Comparison of ENCODE assay signal across 11 cellular contexts in genomic region chr17:51035436-51035835, GRCh38.
DNase-seq lines count a peak whose midpoint lies in the region; ATAC-seq and TF ChIP-seq lines count a peak whose summit lies in the region.
"Had no signal": no experiment of that assay in that cellular context is flagged by ENCODE, and none has a peak within 500 bp of the region (broad histone marks: within the 10 kb centered on the region; RNA-seq: fewer than 3 reads in every experiment).

No MANE protein-coding gene starts in this region.

- peaks cover 3 to 6% of the 10 kb centered on the region in 2 experiments for H3K4me1 ChIP-seq in SK-N-SH (ENCODE audit: control insufficient read depth in 1 of 2, insufficient read depth in 2 of 2, low read depth in 1 of 2, low read length in 1 of 2)

- TF ChIP-seq CTCF in SK-N-SH (IDR thresholded peaks at IDR 0.05) (no peak), foreskin fibroblast (IDR thresholded peaks at IDR 0.05; ENCODE audit: low read depth, low read length) (no peak)
- no peak for TF ChIP-seq CTCF in activated CD8-positive, alpha-beta T cell treated with anti-CD3 and anti-CD28 coated beads for 36 hours (IDR thresholded peaks at IDR 0.05)

- H3K27me3 Mint-ChIP-seq in activated CD8-positive, alpha-beta T cell treated with anti-CD3 and anti-CD28 coated beads for 36 hours: no peaks in the 10 kb centered on the region

- peak overlapping the region; percentile 69 to 83; a peak in 3 of 4 replicates for H3K27ac ChIP-seq in SK-N-SH (ENCODE audit: low read depth in 2 of 2, low read length in 1 of 2)
- H3K27ac ChIP-seq: 22Rv1, epithelial cell of prostate had no signal

- peaks cover 14% of the 10 kb centered on the region for H3K36me3 Mint-ChIP-seq in activated CD8-positive, alpha-beta T cell treated with anti-CD3 and anti-CD28 coated beads for 36 hours (ENCODE audit: low read depth)

- H3K4me3 ChIP-seq in SK-N-SH (ENCODE audit: low read depth in 2 of 2, low read length in 1 of 2) (no peak overlapping the region), foreskin fibroblast (ENCODE audit: low read depth in 1 of 2, low read length in 2 of 2) (no peak overlapping the region)

- DNase-seq in NOMO-1 treated with DMSO at 0.1 percent for 48 hours (lab: John Stamatoyannopoulos, UW; ENCODE audit: unreplicated experiment) (peak; percentile 39), NOMO-1 treated with dmso at 0.1 percent for 144 hours (lab: John Stamatoyannopoulos, UW; ENCODE audit: unreplicated experiment) (no peak), SK-N-SH (no peak), foreskin fibroblast (peak; percentile 41 to 56), stromal cell of bone marrow (ENCODE audit: low read depth) (peak; percentile 67), NCI-H1092 (lab: John Stamatoyannopoulos, UW) (no peak)
- no peak for DNase-seq in activated CD8-positive, alpha-beta T cell treated with anti-CD3 and anti-CD28 coated beads for 36 hours
- DNase-seq: NCI-H2171 had no signal

- TF ChIP-seq RAD21 in SK-N-SH (IDR thresholded peaks at IDR 0.05; ENCODE audit: low read length): no peak

- no peaks in the 10 kb centered on the region for H3K9me3 Mint-ChIP-seq in activated CD8-positive, alpha-beta T cell treated with anti-CD3 and anti-CD28 coated beads for 36 hours

- no peak for ATAC-seq in activated CD8-positive, alpha-beta T cell treated with anti-CD3 and anti-CD28 coated beads for 36 hours
- no peak for ATAC-seq in GM19328 (IDR thresholded peaks at IDR 0.05; ENCODE audit: unreplicated experiment)

- H2AFZ ChIP-seq in SK-N-SH (ENCODE audit: low read depth): no peak overlapping the region

- H3K4me3 Mint-ChIP-seq in activated CD8-positive, alpha-beta T cell treated with anti-CD3 and anti-CD28 coated beads for 36 hours: no peak overlapping the region

- POLR2A ChIA-PET in SK-N-SH (lab: Yijun Ruan, JAX): no interaction called here
- POLR2A ChIA-PET in activated CD8-positive, alpha-beta T cell treated with anti-CD3 and anti-CD28 coated beads for 36 hours (lab: Charles Lee): interaction anchor here (0.9 kb wide), 1 partner anchor 35 kb away, joined by 3 read pairs; no protein-coding TSS in a partner anchor

- H3K9ac ChIP-seq in SK-N-SH: peak overlapping the region; percentile 23; the same call in 1 of the 2 replicates

- peaks cover 22% of the 10 kb centered on the region for H3F3A ChIP-seq in SK-N-SH (replicated peaks; ENCODE audit: insufficient read depth)

- peaks cover 33 to 52% of the 10 kb centered on the region in 2 experiments for H3K36me3 ChIP-seq in SK-N-SH (replicated peaks in 1 of 2; ENCODE audit: control insufficient read depth in 1 of 2, insufficient read depth in 2 of 2, low read length in 1 of 2)

- H3K4me1 Mint-ChIP-seq in activated CD8-positive, alpha-beta T cell treated with anti-CD3 and anti-CD28 coated beads for 36 hours (ENCODE audit: low read depth): peaks cover 25% of the 10 kb centered on the region

- H4K20me1 ChIP-seq in SK-N-SH (ENCODE audit: insufficient read depth): no peaks in the 10 kb centered on the region

- no peaks in the 10 kb centered on the region for H3K27me3 ChIP-seq in SK-N-SH (ENCODE audit: insufficient read depth)

- no peak for TF ChIP-seq EP300 in SK-N-SH (IDR thresholded peaks at IDR 0.05; ENCODE audit: borderline replicate concordance in 1 of 2, low read depth in 1 of 2, low read length in 1 of 2)

- peak overlapping the region; percentile 43; the same call in 1 of the 2 replicates for H3K4me2 ChIP-seq in SK-N-SH

- intact Hi-C loops in activated CD8-positive, alpha-beta T cell treated with anti-CD3 and anti-CD28 coated beads for 36 hours (cut with micrococcal nuclease): no loop called here

- no peaks in the 10 kb centered on the region for H3K9me2 ChIP-seq in SK-N-SH

- H3K27ac Mint-ChIP-seq in activated CD8-positive, alpha-beta T cell treated with anti-CD3 and anti-CD28 coated beads for 36 hours: no peak overlapping the region

- H3K9me3 ChIP-seq in SK-N-SH: no peaks in the 10 kb centered on the region

- CTCF ChIA-PET in SK-N-SH (lab: Yijun Ruan, JAX): interaction anchor here (1.0 to 5.6 kb wide), 4 partner anchors 9 to 79 kb away, joined by 3 to 32 read pairs (median 4); no protein-coding TSS in a partner anchor
- CTCF ChIA-PET in activated CD8-positive, alpha-beta T cell treated with anti-CD3 and anti-CD28 coated beads for 36 hours (lab: Charles Lee): interaction anchor here (1.0 kb wide), 1 partner anchor 35 kb away, joined by 3 read pairs; no protein-coding TSS in a partner anchor

- peaks cover 68% of the 10 kb centered on the region for H3K79me2 ChIP-seq in SK-N-SH (ENCODE audit: insufficient read depth)

TF ChIP-seq in SK-N-SH, 30 proteins besides CTCF, POLR2A, EP300 and RAD21:
- no peak for TF ChIP-seq ZBTB33 (IDR thresholded peaks at IDR 0.05; ENCODE audit: borderline replicate concordance, low read depth)
- TF ChIP-seq FOXJ3 (CRISPR knock-in tag; IDR thresholded peaks at IDR 0.05): no peak
- TF ChIP-seq TAF1 (IDR thresholded peaks at IDR 0.05; ENCODE audit: borderline replicate concordance, low read depth, low read length): no peak
- TF ChIP-seq, protein P1, sequence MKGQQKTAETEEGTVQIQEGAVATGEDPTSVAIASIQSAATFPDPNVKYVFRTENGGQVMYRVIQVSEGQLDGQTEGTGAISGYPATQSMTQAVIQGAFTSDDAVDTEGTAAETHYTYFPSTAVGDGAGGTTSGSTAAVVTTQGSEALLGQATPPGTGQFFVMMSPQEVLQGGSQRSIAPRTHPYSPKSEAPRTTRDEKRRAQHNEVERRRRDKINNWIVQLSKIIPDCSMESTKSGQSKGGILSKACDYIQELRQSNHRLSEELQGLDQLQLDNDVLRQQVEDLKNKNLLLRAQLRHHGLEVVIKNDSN (IDR thresholded peaks at IDR 0.05; ENCODE audit: borderline replicate concordance, low read depth): 0 out of 2 replicates have a peak, but pooled peaks have one; percentile 33
- no peak for TF ChIP-seq TEAD4 (IDR thresholded peaks at IDR 0.05; ENCODE audit: borderline replicate concordance, insufficient read depth)
- TF ChIP-seq CHD2 (IDR thresholded peaks at IDR 0.05; ENCODE audit: low read length, partially characterized antibody): no peak
- no peak for TF ChIP-seq IRF3 (IDR thresholded peaks at IDR 0.05; ENCODE audit: low read depth, low read length)
- no peak for TF ChIP-seq USF2 (IDR thresholded peaks at IDR 0.05; ENCODE audit: borderline replicate concordance, low read depth, low read length)
- no peak for TF ChIP-seq ELF1 (IDR thresholded peaks at IDR 0.05)
- TF ChIP-seq RCOR1 (IDR thresholded peaks at IDR 0.05; ENCODE audit: low read length): no peak
- TF ChIP-seq NRF1 (IDR thresholded peaks at IDR 0.05; ENCODE audit: low read depth, low read length): no peak
- no peak for TF ChIP-seq JUND (IDR thresholded peaks at IDR 0.05)
- TF ChIP-seq TCF12 (IDR thresholded peaks at IDR 0.05): peak; percentile 31; the same call in 1 of the 2 replicates
- TF ChIP-seq, protein P2, sequence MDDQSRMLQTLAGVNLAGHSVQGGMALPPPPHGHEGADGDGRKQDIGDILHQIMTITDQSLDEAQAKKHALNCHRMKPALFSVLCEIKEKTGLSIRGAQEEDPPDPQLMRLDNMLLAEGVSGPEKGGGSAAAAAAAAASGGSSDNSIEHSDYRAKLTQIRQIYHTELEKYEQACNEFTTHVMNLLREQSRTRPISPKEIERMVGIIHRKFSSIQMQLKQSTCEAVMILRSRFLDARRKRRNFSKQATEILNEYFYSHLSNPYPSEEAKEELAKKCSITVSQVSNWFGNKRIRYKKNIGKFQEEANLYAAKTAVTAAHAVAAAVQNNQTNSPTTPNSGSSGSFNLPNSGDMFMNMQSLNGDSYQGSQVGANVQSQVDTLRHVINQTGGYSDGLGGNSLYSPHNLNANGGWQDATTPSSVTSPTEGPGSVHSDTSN (IDR thresholded peaks at IDR 0.05): no peak
- no peak for TF ChIP-seq GATA2 (CRISPR knock-in tag; IDR thresholded peaks at IDR 0.05)
- no peak for TF ChIP-seq MEF2A (IDR thresholded peaks at IDR 0.05; ENCODE audit: borderline replicate concordance, low read depth)

Comparison
In these comparisons a context has a peak if more than half of its experiments do, and no peak if none do; other contexts are left out.
1. DNase-seq: peak in NOMO-1 treated with DMSO at 0.1 percent for 48 hours (single experiment), foreskin fibroblast (2 of 2) and stromal cell of bone marrow (single experiment); none in NOMO-1 treated with dmso at 0.1 percent for 144 hours (single experiment), SK-N-SH (single experiment), NCI-H1092 (single experiment) and activated CD8-positive, alpha-beta T cell treated with anti-CD3 and anti-CD28 coated beads for 36 hours (single experiment).